8 cellular contexts compared by ENCODE assay signal in genomic region chr3:72960812-72961518, GRCh38. TPM values are rescaled to one million over a fixed set of nuclear protein-coding genes. Genes with fewer than 3 reads are reported as not detected.
DNase-seq lines count a peak whose midpoint lies in the region; ATAC-seq and TF ChIP-seq lines count a peak whose summit lies in the region.

No MANE protein-coding gene starts in this region.

- no peaks in the 10 kb centered on the region for H3K27me3 ChIP-seq in psoas muscle (ENCODE audit: insufficient read depth in 3 of 3, low read length in 2 of 3)

- no peaks in the 10 kb centered on the region for H3K9me3 ChIP-seq in psoas muscle

- 32 to 42% (median 37%) methylated on average over 7 of the region's 7 CpGs for WGBS in psoas muscle, 3 donors

- intact Hi-C loops in psoas muscle (cut with DNase I), result no loop called here

- peak overlapping the region; percentile 15 for H3K27ac ChIP-seq in psoas muscle

- H3K4me3 ChIP-seq in foreskin fibroblast (ENCODE audit: low read depth in 1 of 2, low read length in 2 of 2) (no peak overlapping the region), psoas muscle (no peak overlapping the region)

- TF ChIP-seq CTCF in foreskin fibroblast (IDR thresholded peaks at IDR 0.05; ENCODE audit: low read depth, low read length), result no peak
- TF ChIP-seq CTCF in psoas muscle (IDR thresholded peaks at IDR 0.05), result no peak

- no peaks in the 10 kb centered on the region for H3K36me3 ChIP-seq in psoas muscle (ENCODE audit: insufficient read depth in 1 of 2, low read depth in 1 of 2)

- DNase-seq in NCI-H2081 (lab: John Stamatoyannopoulos, UW) (peak; percentile 9 to 38), NCI-H2081 treated with DMSO at 0.1 percent for 48 hours (lab: John Stamatoyannopoulos, UW) (no peak), NCI-H748 treated with DMSO at 0.1 percent for 48 hours (lab: John Stamatoyannopoulos, UW) (peak; percentile 46), foreskin fibroblast (peak; percentile 76 to 85), psoas muscle (peak in 1 of 2 donors; percentile 42), SHP77 (lab: John Stamatoyannopoulos, UW) (no peak), NCI-H1436 (lab: John Stamatoyannopoulos, UW) (no peak)

- ATAC-seq in psoas muscle (peak; percentile 30 to 84 (median 62)), HG02938 (IDR thresholded peaks at IDR 0.05; ENCODE audit: unreplicated experiment) (no peak)

- peaks cover 9% of the 10 kb centered on the region for H3K4me1 ChIP-seq in psoas muscle

RNA-seq across cellular contexts. Expression of gene PPP4R2, which starts 35.6 kb away (rescaled TPM):
- total RNA-seq in psoas muscle, result 10 to 100 TPM; 51.2 to 94.1 (median 62.1) TPM
- 10 to 100 TPM; 15.1 to 49.8 (median 20.5) TPM for polyA plus RNA-seq in psoas muscle

Comparison
In these comparisons a context has a peak if more than half of its experiments do, and no peak if none do; other contexts are left out.
1. DNase-seq: peak in NCI-H2081 (2 of 2), NCI-H748 treated with DMSO at 0.1 percent for 48 hours (single experiment) and foreskin fibroblast (2 of 2); none in NCI-H2081 treated with DMSO at 0.1 percent for 48 hours (single experiment), SHP77 (0 of 2) and NCI-H1436 (single experiment).